ENCODE assay signal across 14 cellular contexts in the genomic region with DNA sequence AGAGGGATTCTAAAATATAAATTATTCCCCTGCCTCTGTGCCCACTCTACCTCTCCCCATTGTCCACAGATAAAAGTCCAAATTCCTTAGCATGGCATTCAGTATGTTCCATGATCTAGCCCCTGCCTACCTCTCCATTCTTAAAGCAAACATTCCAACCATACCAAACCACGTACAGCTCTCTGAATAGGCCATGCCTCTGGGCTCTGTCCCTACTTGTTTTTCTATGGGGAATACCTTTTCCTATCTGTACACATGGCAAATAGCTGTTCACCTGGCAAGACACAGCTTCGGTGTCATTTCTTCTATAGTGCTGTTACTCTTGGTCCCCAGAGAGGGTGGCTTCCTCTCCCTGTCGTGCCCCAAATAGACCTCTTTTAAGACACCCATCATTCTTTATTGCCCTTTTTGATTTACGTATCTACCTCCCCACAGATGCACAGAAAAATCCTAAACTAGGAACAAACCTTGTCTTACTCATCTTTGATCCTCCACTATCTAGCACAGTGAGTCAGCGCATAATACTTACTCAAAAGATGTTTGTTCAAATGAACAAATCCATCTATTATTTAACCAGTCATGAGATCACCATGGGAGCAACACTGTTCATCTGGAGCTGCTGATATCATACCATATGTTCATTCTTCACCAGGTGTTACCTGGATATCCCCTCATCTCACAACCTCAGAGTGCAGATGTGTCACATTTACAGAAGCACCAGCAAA.
DNase-seq lines count a peak whose midpoint lies in the region; ATAC-seq and TF ChIP-seq lines count a peak whose summit lies in the region.
"Had no signal": no experiment of that assay in that cellular context is flagged by ENCODE, and none has a peak within 500 bp of the region (broad histone marks: within the 10 kb centered on the region; RNA-seq: fewer than 3 reads in every experiment).

No MANE protein-coding gene starts in this region.

- TF ChIP-seq CTCF in choroid plexus epithelial cell (conservative IDR thresholded peaks at IDR 0.05; ENCODE audit: low read depth, low read length) = no peak
- no peak for TF ChIP-seq CTCF in osteoblast (IDR thresholded peaks at IDR 0.05; ENCODE audit: extremely low read depth, low read depth, low read length)
- no peak for TF ChIP-seq CTCF in stomach (IDR thresholded peaks at IDR 0.05)

- in situ Hi-C loops in ACHN (cut with HindIII; ENCODE audit: low pct_ligation_motif_present, low pct_unique_long_range_greater_than_20kb, low sequenced_read_pairs) = loop anchor here (25.0 kb wide), 1 partner anchor 433 kb away; no protein-coding TSS in a partner anchor

- ATAC-seq in GM21360 (IDR thresholded peaks at IDR 0.05; ENCODE audit: unreplicated experiment) = no peak
- ATAC-seq: left lobe of liver had no signal

- TF ChIP-seq EP300 in stomach (IDR thresholded peaks at IDR 0.05) = no peak

- H3K79me2 ChIP-seq in osteoblast (ENCODE audit: insufficient read depth, low read length) = no peaks in the 10 kb centered on the region

- peaks cover 24% of the 10 kb centered on the region for H3K4me1 ChIP-seq in osteoblast (ENCODE audit: insufficient read depth, low read length)
- peaks cover 10 to 41% (median 32%) of the 10 kb centered on the region in 4 donors for H3K4me1 ChIP-seq in stomach

- DNase-seq in ELF-1 (ENCODE audit: low read depth, low spot score) = peak; percentile 12
- peak; percentile 90 for DNase-seq in NCI-H2171 treated with DMSO at 0.1 percent for 48 hours (lab: John Stamatoyannopoulos, UW)
- peak; percentile 47 for DNase-seq in choroid plexus epithelial cell (ENCODE audit: low read depth)
- peak; percentile 67 for DNase-seq in osteoblast (ENCODE audit: insufficient read length, low spot score, missing footprints)
- no peak for DNase-seq in stomach
- no peak for DNase-seq in ACHN
- DNase-seq in stimulated activated CD4-positive, alpha-beta T cell treated with anti-CD3 and anti-CD28 coated beads, Interleukin-4, amount 100 ng/mL, for 4 hours = no peak
- DNase-seq: anterior cingulate cortex, cortex of kidney, NCI-H1092, SW 1271 had no signal

- WGBS in stomach, 5 donors = 76 to 86% (median 83%) methylated on average over 5 of the region's 5 CpGs

- H3K9me3 ChIP-seq in osteoblast (ENCODE audit: low read depth, low read length) = no peaks in the 10 kb centered on the region
- H3K9me3 ChIP-seq in stomach = no peaks in the 10 kb centered on the region

- no peaks in the 10 kb centered on the region for H4K20me1 ChIP-seq in osteoblast (ENCODE audit: insufficient read depth, low read length)

- TF ChIP-seq POLR2A in stomach (IDR thresholded peaks at IDR 0.05) = no peak

- H2AFZ ChIP-seq in osteoblast (ENCODE audit: low read length) = no peak overlapping the region

- H3K27me3 ChIP-seq in osteoblast (ENCODE audit: insufficient read depth, low read length) (no peaks in the 10 kb centered on the region), stomach (no peaks in the 10 kb centered on the region)

- H3K36me3 ChIP-seq in osteoblast (ENCODE audit: insufficient read depth, low read length) (no peaks in the 10 kb centered on the region), stomach (no peaks in the 10 kb centered on the region)

- no peak overlapping the region for H3K4me2 ChIP-seq in osteoblast (ENCODE audit: insufficient read depth, low read length)

- H3K27ac ChIP-seq in osteoblast (ENCODE audit: low read depth, low read length) (no peak overlapping the region), stomach (no peak overlapping the region)
- H3K27ac ChIP-seq: VCaP had no signal

- H3K4me3 ChIP-seq in choroid plexus epithelial cell (ENCODE audit: low read depth, low read length) = no peak overlapping the region
- H3K4me3 ChIP-seq in osteoblast (ENCODE audit: insufficient read depth, low read length) = no peak overlapping the region
- H3K4me3 ChIP-seq in stomach = no peak overlapping the region

- intact Hi-C loops in stomach (cut with DNase I; ENCODE audit: low total_unique reads) = no loop called here

Comparison
In these comparisons a context has a peak if more than half of its experiments do, and no peak if none do; other contexts are left out.
1. DNase-seq: peak in ELF-1 (single experiment), NCI-H2171 treated with DMSO at 0.1 percent for 48 hours (single experiment), choroid plexus epithelial cell (single experiment) and osteoblast (single experiment); none in stomach (single experiment), ACHN (single experiment) and stimulated activated CD4-positive, alpha-beta T cell treated with anti-CD3 and anti-CD28 coated beads, Interleukin-4, amount 100 ng/mL, for 4 hours (0 of 2).